9 cellular contexts compared by ENCODE assay signal in genomic region chrX:20116575-20117240, GRCh38. TPM values are rescaled to one million over a fixed set of nuclear protein-coding genes. Genes with fewer than 3 reads are reported as not detected.
DNase-seq lines count a peak whose midpoint lies in the region; ATAC-seq and TF ChIP-seq lines count a peak whose summit lies in the region.
"Had no signal": no experiment of that assay in that cellular context is flagged by ENCODE, and none has a peak within 500 bp of the region (broad histone marks: within the 10 kb centered on the region; RNA-seq: fewer than 3 reads in every experiment).

Gene MAP7D2, minus strand, starts transcription at chrX:20116907. Its CDS starts 28 bp downstream, at chrX:20116879.

- no peaks in the 10 kb centered on the region for H3K36me3 ChIP-seq in heart right ventricle

- peaks cover 0 to 6% (median 0%) of the 10 kb centered on the region in 9 donors for H3K4me1 ChIP-seq in heart right ventricle

- no peaks in the 10 kb centered on the region for H3K9me3 ChIP-seq in heart right ventricle

- TF ChIP-seq CTCF in WI38 (IDR thresholded peaks at IDR 0.05; ENCODE audit: low read depth, low read length) (no peak), heart right ventricle (IDR thresholded peaks at IDR 0.05) (no peak)

- ATAC-seq in heart right ventricle (peak in 3 of 8 donors; percentile 16 to 59 (median 25)), HG03095 (IDR thresholded peaks at IDR 0.05; ENCODE audit: unreplicated experiment) (no peak), GM19467 (IDR thresholded peaks at IDR 0.05; ENCODE audit: unreplicated experiment) (no peak)

- intact Hi-C loops in heart right ventricle (cut with DNase I), result no loop called here

- H3K27ac ChIP-seq in heart right ventricle, result no peak within 1 kb of the TSS

- H3K27me3 ChIP-seq in heart right ventricle, result peaks cover 0 to 59% (median 0%) of the 10 kb centered on the region in 7 donors

- DNase-seq in GM03348 (ENCODE audit: low spot score) (peak; percentile 27), heart right ventricle (no peak), retina (peak; percentile 66), dermis blood vessel endothelial cell (no peak), SIG-M5 treated with dmso at 0.1 percent for 504 hours (lab: John Stamatoyannopoulos, UW; ENCODE audit: unreplicated experiment) (no peak)
- DNase-seq: activated CD8-positive, alpha-beta memory T cell treated with anti-CD3 and anti-CD28 coated beads, Interleukin-2, amount 50 U/mL, for 48 hours had no signal

- 13 to 15% methylated on average over 71 to 91 of the region's 91 CpGs for WGBS in heart right ventricle, 2 donors

- peak within 1 kb of the TSS; percentile 8 for H3K4me3 ChIP-seq in WI38 (ENCODE audit: low read depth, low read length)
- H3K4me3 ChIP-seq in heart right ventricle, result peak within 1 kb of the TSS in 9 of 10 donors; percentile 7 to 39 (median 26)

RNA-seq across cellular contexts. Expression of gene MAP7D2, which starts in this region (rescaled TPM):
- under 1 TPM; 0.19 to 0.82 (median 0.38) TPM for total RNA-seq in heart right ventricle
- polyA plus RNA-seq in heart right ventricle, result under 1 TPM; 0.03 to 0.73 TPM
- total RNA-seq in dermis blood vessel endothelial cell, result 0.09 and 0.17 TPM in 2 replicates

Comparison
In these comparisons a context has a peak if more than half of its experiments do, and no peak if none do; other contexts are left out.
1. DNase-seq: peak in GM03348 (single experiment) and retina (single experiment); none in heart right ventricle (0 of 2), dermis blood vessel endothelial cell (single experiment) and SIG-M5 treated with dmso at 0.1 percent for 504 hours (single experiment).